ENCODE assay signal across 1 cellular context in the genomic region with DNA sequence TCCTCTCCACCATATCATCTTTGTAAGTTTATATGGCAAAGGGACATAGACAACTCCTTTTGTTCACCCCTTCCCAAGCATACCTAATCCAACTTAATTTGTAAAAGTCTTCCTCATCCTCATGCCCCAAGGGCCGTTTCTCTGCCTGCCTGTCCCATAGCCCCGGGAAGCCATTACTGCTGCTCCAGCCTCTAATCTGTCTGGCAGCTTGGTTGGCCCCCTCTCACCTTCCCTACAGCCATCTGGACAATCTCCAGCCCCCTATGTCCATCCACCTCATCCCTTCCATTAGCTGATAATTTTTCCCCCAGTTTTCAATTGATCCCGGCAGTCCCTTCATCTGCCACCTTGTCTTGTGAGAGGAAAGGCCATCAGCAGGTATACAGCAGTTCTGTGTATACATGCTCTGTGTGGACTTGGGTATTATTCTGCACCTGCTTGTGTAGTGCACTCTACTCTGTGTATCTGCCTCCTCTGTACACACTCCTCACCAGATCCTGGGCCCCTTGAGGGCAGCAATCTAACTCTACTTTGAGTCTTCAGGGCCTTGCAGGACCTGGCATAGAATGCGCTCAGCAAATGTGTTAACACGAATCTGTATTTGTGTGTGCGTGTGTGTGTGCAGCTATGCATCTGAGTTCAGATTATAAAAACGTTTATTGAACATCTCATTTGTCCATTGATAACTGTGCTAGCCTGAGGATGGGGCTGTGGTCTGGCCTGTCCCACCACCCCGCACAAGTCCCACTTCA.
TF ChIP-seq lines count a peak whose summit lies in the region.

No MANE protein-coding gene starts in this region.

TF ChIP-seq in WTC11, 78 proteins besides CTCF, POLR2A, EP300 and RAD21 (continued from another document):
- TF ChIP-seq, protein P1, sequence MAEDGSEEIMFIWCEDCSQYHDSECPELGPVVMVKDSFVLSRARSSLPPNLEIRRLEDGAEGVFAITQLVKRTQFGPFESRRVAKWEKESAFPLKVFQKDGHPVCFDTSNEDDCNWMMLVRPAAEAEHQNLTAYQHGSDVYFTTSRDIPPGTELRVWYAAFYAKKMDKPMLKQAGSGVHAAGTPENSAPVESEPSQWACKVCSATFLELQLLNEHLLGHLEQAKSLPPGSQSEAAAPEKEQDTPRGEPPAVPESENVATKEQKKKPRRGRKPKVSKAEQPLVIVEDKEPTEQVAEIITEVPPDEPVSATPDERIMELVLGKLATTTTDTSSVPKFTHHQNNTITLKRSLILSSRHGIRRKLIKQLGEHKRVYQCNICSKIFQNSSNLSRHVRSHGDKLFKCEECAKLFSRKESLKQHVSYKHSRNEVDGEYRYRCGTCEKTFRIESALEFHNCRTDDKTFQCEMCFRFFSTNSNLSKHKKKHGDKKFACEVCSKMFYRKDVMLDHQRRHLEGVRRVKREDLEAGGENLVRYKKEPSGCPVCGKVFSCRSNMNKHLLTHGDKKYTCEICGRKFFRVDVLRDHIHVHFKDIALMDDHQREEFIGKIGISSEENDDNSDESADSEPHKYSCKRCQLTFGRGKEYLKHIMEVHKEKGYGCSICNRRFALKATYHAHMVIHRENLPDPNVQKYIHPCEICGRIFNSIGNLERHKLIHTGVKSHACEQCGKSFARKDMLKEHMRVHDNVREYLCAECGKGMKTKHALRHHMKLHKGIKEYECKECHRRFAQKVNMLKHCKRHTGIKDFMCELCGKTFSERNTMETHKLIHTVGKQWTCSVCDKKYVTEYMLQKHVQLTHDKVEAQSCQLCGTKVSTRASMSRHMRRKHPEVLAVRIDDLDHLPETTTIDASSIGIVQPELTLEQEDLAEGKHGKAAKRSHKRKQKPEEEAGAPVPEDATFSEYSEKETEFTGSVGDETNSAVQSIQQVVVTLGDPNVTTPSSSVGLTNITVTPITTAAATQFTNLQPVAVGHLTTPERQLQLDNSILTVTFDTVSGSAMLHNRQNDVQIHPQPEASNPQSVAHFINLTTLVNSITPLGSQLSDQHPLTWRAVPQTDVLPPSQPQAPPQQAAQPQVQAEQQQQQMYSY (CRISPR knock-in tag; IDR thresholded peaks at IDR 0.05) = no peak
- no peak for TF ChIP-seq RELA (CRISPR knock-in tag; IDR thresholded peaks at IDR 0.05; ENCODE audit: borderline replicate concordance)
- TF ChIP-seq, protein P2, sequence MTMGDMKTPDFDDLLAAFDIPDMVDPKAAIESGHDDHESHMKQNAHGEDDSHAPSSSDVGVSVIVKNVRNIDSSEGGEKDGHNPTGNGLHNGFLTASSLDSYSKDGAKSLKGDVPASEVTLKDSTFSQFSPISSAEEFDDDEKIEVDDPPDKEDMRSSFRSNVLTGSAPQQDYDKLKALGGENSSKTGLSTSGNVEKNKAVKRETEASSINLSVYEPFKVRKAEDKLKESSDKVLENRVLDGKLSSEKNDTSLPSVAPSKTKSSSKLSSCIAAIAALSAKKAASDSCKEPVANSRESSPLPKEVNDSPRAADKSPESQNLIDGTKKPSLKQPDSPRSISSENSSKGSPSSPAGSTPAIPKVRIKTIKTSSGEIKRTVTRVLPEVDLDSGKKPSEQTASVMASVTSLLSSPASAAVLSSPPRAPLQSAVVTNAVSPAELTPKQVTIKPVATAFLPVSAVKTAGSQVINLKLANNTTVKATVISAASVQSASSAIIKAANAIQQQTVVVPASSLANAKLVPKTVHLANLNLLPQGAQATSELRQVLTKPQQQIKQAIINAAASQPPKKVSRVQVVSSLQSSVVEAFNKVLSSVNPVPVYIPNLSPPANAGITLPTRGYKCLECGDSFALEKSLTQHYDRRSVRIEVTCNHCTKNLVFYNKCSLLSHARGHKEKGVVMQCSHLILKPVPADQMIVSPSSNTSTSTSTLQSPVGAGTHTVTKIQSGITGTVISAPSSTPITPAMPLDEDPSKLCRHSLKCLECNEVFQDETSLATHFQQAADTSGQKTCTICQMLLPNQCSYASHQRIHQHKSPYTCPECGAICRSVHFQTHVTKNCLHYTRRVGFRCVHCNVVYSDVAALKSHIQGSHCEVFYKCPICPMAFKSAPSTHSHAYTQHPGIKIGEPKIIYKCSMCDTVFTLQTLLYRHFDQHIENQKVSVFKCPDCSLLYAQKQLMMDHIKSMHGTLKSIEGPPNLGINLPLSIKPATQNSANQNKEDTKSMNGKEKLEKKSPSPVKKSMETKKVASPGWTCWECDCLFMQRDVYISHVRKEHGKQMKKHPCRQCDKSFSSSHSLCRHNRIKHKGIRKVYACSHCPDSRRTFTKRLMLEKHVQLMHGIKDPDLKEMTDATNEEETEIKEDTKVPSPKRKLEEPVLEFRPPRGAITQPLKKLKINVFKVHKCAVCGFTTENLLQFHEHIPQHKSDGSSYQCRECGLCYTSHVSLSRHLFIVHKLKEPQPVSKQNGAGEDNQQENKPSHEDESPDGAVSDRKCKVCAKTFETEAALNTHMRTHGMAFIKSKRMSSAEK (CRISPR knock-in tag; IDR thresholded peaks at IDR 0.05; ENCODE audit: borderline replicate concordance) = no peak
- TF ChIP-seq NFE2L1 (CRISPR knock-in tag; IDR thresholded peaks at IDR 0.05) = no peak
- TF ChIP-seq, protein P3, sequence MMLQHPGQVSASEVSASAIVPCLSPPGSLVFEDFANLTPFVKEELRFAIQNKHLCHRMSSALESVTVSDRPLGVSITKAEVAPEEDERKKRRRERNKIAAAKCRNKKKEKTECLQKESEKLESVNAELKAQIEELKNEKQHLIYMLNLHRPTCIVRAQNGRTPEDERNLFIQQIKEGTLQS (CRISPR knock-in tag; conservative IDR thresholded peaks at IDR 0.05) = no peak
